In the genomic region with DNA sequence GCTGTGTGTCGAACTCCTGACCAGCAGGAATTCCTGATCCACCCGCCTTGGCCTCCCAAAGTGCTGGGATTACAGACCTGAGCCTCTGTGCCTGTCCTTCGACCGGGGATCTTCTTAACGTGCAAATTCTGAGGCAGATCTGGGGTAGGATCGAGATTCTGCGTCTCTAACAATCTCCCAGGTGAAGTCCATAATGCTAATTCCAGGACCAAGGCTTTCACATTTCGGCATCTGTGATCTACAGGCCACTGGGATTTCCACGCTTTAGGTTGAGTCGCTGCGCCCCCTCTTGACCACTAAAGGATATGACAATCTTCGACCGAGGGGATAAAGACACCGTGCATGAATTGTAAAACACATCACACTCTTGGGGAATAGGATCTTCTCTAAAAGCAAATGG, we compare ENCODE assay signal across 8 cellular contexts. TPM values are rescaled to one million over a fixed set of nuclear protein-coding genes. Genes with fewer than 3 reads are reported as not detected.
DNase-seq lines count a peak whose midpoint lies in the region; ATAC-seq and TF ChIP-seq lines count a peak whose summit lies in the region.

No MANE protein-coding gene starts in this region.

- ATAC-seq in GM21526 (IDR thresholded peaks at IDR 0.05; ENCODE audit: low FRiP score, unreplicated experiment) (no peak), HG03095 (IDR thresholded peaks at IDR 0.05; ENCODE audit: unreplicated experiment) (no peak)

- H3K4me1 Mint-ChIP-seq in osteocyte (ENCODE audit: unreplicated experiment), result peaks cover 8% of the 10 kb centered on the region

- H3K4me3 ChIP-seq in GM06990 (replicated peaks; ENCODE audit: low read depth, low read length), result no peak overlapping the region

- H3K27me3 ChIP-seq in GM06990 (replicated peaks; ENCODE audit: control insufficient read depth, insufficient read depth, low read length), result no peaks in the 10 kb centered on the region

- TF ChIP-seq CTCF in GM06990 (IDR thresholded peaks at IDR 0.05; ENCODE audit: insufficient read depth, low read length, poor library complexity, severe bottlenecking) (peak; percentile 83), osteocyte (IDR thresholded peaks at IDR 0.05) (peak; percentile 89)

- H3K36me3 ChIP-seq in GM06990 (ENCODE audit: control insufficient read depth, insufficient read depth, low read length), result no peaks in the 10 kb centered on the region

- H3K36me3 Mint-ChIP-seq in osteocyte (ENCODE audit: unreplicated experiment), result no peaks in the 10 kb centered on the region

- DNase-seq in GM06990 (ENCODE audit: extremely low read depth, insufficient read length) (no peak), NCI-H1048 (lab: John Stamatoyannopoulos, UW) (peak; percentile 50), SHP77 treated with DMSO at 0.1 percent for 48 hours (lab: John Stamatoyannopoulos, UW) (peak; percentile 35), globus pallidus (ENCODE audit: low spot score) (peak; percentile 69), osteocyte (ENCODE audit: extremely low spot score, unreplicated experiment) (no peak)
- DNase-seq in activated naive CD4-positive, alpha-beta T cell treated with anti-CD3 and anti-CD28 coated beads, Interleukin-2, amount 50 U/mL, for 16 hours, result peak; percentile 58

- H3K4me3 Mint-ChIP-seq in osteocyte (ENCODE audit: unreplicated experiment), result no peak overlapping the region

- no peak overlapping the region for H3K27ac Mint-ChIP-seq in osteocyte (ENCODE audit: unreplicated experiment)

- no peaks in the 10 kb centered on the region for H3K9me3 Mint-ChIP-seq in osteocyte (ENCODE audit: unreplicated experiment)

- H3K27me3 Mint-ChIP-seq in osteocyte (ENCODE audit: unreplicated experiment), result peaks cover 2% of the 10 kb centered on the region

RNA-seq across cellular contexts. Expression of a gene that starts 24.8 kb away (rescaled TPM):
- 438 and 598 TPM in 2 replicates for total RNA-seq in osteocyte

Comparison
In these comparisons a context has a peak if more than half of its experiments do, and no peak if none do; other contexts are left out.
1. DNase-seq: peak in NCI-H1048 (single experiment), SHP77 treated with DMSO at 0.1 percent for 48 hours (single experiment), activated naive CD4-positive, alpha-beta T cell treated with anti-CD3 and anti-CD28 coated beads, Interleukin-2, amount 50 U/mL, for 16 hours (single experiment) and globus pallidus (single experiment); none in GM06990 (single experiment) and osteocyte (single experiment).